ENCODE assay signal across 1 cellular context in the genomic region with DNA sequence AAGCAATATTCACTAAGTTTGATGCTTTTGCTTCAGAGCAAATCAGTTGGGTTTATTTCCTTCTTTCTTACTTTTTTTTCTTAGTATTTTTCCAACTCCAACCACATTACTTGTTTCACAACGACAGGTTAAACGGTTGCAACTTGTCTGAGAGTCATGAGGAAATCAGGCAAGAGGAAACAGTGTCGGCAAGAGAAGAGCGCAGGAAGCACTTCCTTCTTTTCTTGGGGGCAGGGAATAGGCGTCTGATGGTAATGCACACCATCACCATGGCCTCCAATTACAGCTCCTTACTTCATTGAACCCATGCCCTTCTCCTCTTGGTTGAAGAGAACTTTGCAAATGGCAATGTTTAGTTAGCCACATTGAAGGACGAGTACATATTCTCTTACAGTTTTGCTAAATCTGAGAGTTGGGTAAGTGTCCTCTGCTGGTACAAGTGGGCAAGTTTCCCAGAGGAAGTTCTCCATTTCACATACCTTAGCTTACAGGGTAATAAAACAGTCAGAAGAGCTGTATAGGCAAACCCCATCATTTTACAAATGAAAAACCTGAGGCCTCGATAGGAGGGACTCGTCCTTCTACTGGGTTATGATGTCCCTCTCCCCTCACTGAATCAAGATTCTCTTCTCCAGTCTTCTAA.
TF ChIP-seq lines count a peak whose summit lies in the region.

No MANE protein-coding gene starts in this region.

TF ChIP-seq in K562, 482 proteins besides CTCF, POLR2A, EP300 and RAD21 (continued from another document):
- TF ChIP-seq, protein P1, sequence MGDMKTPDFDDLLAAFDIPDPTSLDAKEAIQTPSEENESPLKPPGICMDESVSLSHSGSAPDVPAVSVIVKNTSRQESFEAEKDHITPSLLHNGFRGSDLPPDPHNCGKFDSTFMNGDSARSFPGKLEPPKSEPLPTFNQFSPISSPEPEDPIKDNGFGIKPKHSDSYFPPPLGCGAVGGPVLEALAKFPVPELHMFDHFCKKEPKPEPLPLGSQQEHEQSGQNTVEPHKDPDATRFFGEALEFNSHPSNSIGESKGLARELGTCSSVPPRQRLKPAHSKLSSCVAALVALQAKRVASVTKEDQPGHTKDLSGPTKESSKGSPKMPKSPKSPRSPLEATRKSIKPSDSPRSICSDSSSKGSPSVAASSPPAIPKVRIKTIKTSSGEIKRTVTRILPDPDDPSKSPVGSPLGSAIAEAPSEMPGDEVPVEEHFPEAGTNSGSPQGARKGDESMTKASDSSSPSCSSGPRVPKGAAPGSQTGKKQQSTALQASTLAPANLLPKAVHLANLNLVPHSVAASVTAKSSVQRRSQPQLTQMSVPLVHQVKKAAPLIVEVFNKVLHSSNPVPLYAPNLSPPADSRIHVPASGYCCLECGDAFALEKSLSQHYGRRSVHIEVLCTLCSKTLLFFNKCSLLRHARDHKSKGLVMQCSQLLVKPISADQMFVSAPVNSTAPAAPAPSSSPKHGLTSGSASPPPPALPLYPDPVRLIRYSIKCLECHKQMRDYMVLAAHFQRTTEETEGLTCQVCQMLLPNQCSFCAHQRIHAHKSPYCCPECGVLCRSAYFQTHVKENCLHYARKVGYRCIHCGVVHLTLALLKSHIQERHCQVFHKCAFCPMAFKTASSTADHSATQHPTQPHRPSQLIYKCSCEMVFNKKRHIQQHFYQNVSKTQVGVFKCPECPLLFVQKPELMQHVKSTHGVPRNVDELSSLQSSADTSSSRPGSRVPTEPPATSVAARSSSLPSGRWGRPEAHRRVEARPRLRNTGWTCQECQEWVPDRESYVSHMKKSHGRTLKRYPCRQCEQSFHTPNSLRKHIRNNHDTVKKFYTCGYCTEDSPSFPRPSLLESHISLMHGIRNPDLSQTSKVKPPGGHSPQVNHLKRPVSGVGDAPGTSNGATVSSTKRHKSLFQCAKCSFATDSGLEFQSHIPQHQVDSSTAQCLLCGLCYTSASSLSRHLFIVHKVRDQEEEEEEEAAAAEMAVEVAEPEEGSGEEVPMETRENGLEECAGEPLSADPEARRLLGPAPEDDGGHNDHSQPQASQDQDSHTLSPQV (IDR thresholded peaks at IDR 0.05), result no peak
- TF ChIP-seq, protein P2, sequence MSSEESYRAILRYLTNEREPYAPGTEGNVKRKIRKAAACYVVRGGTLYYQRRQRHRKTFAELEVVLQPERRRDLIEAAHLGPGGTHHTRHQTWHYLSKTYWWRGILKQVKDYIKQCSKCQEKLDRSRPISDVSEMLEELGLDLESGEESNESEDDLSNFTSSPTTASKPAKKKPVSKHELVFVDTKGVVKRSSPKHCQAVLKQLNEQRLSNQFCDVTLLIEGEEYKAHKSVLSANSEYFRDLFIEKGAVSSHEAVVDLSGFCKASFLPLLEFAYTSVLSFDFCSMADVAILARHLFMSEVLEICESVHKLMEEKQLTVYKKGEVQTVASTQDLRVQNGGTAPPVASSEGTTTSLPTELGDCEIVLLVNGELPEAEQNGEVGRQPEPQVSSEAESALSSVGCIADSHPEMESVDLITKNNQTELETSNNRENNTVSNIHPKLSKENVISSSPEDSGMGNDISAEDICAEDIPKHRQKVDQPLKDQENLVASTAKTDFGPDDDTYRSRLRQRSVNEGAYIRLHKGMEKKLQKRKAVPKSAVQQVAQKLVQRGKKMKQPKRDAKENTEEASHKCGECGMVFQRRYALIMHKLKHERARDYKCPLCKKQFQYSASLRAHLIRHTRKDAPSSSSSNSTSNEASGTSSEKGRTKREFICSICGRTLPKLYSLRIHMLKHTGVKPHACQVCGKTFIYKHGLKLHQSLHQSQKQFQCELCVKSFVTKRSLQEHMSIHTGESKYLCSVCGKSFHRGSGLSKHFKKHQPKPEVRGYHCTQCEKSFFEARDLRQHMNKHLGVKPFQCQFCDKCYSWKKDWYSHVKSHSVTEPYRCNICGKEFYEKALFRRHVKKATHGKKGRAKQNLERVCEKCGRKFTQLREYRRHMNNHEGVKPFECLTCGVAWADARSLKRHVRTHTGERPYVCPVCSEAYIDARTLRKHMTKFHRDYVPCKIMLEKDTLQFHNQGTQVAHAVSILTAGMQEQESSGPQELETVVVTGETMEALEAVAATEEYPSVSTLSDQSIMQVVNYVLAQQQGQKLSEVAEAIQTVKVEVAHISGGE (CRISPR knock-in tag; IDR thresholded peaks at IDR 0.05), result peak in 1 of 3 experiments; percentile 33; a peak in 1 of 6 replicates
- TF ChIP-seq, protein P3, sequence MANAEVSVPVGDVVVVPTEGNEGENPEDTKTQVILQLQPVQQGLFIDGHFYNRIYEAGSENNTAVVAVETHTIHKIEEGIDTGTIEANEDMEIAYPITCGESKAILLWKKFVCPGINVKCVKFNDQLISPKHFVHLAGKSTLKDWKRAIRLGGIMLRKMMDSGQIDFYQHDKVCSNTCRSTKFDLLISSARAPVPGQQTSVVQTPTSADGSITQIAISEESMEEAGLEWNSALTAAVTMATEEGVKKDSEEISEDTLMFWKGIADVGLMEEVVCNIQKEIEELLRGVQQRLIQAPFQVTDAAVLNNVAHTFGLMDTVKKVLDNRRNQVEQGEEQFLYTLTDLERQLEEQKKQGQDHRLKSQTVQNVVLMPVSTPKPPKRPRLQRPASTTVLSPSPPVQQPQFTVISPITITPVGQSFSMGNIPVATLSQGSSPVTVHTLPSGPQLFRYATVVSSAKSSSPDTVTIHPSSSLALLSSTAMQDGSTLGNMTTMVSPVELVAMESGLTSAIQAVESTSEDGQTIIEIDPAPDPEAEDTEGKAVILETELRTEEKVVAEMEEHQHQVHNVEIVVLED (CRISPR knock-in tag; IDR thresholded peaks at IDR 0.05), result no peak
- no peak for TF ChIP-seq STAT5B (CRISPR knock-in tag; IDR thresholded peaks at IDR 0.05)
- TF ChIP-seq SPI1 (IDR thresholded peaks at IDR 0.05; ENCODE audit: borderline replicate concordance, low read depth, low read length), result peak; percentile 93
- TF ChIP-seq ZNF79 (CRISPR knock-in tag; IDR thresholded peaks at IDR 0.05; ENCODE audit: low read depth), result no peak
- no peak for TF ChIP-seq BHLHE40 (IDR thresholded peaks at IDR 0.05; ENCODE audit: low read length)
- no peak for TF ChIP-seq CHD4 (IDR thresholded peaks at IDR 0.05; ENCODE audit: insufficient read depth, insufficient replicate concordance, low read depth, low read length, poor library complexity, severe bottlenecking)
- no peak for TF ChIP-seq ZNF124 (CRISPR knock-in tag; IDR thresholded peaks at IDR 0.05)
- no peak for TF ChIP-seq TEAD2 (tag; IDR thresholded peaks at IDR 0.05)
- TF ChIP-seq CBFA2T3 (IDR thresholded peaks at IDR 0.05), result no peak
- no peak for TF ChIP-seq ZNF274 (IDR thresholded peaks at IDR 0.05; ENCODE audit: borderline replicate concordance, low read depth, low read length)
- no peak for TF ChIP-seq MCM5 (IDR thresholded peaks at IDR 0.05; ENCODE audit: low read depth)
- no peak for TF ChIP-seq ATF1 (CRISPR knock-in tag; IDR thresholded peaks at IDR 0.05)
- no peak for TF ChIP-seq ATF1 (tag; IDR thresholded peaks at IDR 0.05)
- 0 out of 2 replicates have a peak, but pooled peaks have one; percentile 51 for TF ChIP-seq CEBPB (tag; IDR thresholded peaks at IDR 0.05)
- TF ChIP-seq NBN (IDR thresholded peaks at IDR 0.05; ENCODE audit: low read depth), result no peak
- TF ChIP-seq, protein P4, sequence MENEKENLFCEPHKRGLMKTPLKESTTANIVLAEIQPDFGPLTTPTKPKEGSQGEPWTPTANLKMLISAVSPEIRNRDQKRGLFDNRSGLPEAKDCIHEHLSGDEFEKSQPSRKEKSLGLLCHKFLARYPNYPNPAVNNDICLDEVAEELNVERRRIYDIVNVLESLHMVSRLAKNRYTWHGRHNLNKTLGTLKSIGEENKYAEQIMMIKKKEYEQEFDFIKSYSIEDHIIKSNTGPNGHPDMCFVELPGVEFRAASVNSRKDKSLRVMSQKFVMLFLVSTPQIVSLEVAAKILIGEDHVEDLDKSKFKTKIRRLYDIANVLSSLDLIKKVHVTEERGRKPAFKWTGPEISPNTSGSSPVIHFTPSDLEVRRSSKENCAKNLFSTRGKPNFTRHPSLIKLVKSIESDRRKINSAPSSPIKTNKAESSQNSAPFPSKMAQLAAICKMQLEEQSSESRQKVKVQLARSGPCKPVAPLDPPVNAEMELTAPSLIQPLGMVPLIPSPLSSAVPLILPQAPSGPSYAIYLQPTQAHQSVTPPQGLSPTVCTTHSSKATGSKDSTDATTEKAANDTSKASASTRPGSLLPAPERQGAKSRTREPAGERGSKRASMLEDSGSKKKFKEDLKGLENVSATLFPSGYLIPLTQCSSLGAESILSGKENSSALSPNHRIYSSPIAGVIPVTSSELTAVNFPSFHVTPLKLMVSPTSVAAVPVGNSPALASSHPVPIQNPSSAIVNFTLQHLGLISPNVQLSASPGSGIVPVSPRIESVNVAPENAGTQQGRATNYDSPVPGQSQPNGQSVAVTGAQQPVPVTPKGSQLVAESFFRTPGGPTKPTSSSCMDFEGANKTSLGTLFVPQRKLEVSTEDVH (IDR thresholded peaks at IDR 0.05; ENCODE audit: low read depth, partially characterized antibody), result no peak
- TF ChIP-seq, protein P5, sequence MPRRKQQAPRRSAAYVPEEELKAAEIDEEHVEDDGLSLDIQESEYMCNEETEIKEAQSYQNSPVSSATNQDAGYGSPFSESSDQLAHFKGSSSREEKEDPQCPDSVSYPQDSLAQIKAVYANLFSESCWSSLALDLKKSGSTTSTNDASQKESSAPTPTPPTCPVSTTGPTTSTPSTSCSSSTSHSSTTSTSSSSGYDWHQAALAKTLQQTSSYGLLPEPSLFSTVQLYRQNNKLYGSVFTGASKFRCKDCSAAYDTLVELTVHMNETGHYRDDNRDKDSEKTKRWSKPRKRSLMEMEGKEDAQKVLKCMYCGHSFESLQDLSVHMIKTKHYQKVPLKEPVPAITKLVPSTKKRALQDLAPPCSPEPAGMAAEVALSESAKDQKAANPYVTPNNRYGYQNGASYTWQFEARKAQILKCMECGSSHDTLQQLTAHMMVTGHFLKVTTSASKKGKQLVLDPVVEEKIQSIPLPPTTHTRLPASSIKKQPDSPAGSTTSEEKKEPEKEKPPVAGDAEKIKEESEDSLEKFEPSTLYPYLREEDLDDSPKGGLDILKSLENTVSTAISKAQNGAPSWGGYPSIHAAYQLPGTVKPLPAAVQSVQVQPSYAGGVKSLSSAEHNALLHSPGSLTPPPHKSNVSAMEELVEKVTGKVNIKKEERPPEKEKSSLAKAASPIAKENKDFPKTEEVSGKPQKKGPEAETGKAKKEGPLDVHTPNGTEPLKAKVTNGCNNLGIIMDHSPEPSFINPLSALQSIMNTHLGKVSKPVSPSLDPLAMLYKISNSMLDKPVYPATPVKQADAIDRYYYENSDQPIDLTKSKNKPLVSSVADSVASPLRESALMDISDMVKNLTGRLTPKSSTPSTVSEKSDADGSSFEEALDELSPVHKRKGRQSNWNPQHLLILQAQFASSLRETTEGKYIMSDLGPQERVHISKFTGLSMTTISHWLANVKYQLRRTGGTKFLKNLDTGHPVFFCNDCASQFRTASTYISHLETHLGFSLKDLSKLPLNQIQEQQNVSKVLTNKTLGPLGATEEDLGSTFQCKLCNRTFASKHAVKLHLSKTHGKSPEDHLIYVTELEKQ (CRISPR knock-in tag; IDR thresholded peaks at IDR 0.05), result no peak
- TF ChIP-seq NCOA6 (IDR thresholded peaks at IDR 0.05), result no peak
- TF ChIP-seq ZKSCAN3 (CRISPR knock-in tag; IDR thresholded peaks at IDR 0.05), result no peak
- TF ChIP-seq, protein P6, sequence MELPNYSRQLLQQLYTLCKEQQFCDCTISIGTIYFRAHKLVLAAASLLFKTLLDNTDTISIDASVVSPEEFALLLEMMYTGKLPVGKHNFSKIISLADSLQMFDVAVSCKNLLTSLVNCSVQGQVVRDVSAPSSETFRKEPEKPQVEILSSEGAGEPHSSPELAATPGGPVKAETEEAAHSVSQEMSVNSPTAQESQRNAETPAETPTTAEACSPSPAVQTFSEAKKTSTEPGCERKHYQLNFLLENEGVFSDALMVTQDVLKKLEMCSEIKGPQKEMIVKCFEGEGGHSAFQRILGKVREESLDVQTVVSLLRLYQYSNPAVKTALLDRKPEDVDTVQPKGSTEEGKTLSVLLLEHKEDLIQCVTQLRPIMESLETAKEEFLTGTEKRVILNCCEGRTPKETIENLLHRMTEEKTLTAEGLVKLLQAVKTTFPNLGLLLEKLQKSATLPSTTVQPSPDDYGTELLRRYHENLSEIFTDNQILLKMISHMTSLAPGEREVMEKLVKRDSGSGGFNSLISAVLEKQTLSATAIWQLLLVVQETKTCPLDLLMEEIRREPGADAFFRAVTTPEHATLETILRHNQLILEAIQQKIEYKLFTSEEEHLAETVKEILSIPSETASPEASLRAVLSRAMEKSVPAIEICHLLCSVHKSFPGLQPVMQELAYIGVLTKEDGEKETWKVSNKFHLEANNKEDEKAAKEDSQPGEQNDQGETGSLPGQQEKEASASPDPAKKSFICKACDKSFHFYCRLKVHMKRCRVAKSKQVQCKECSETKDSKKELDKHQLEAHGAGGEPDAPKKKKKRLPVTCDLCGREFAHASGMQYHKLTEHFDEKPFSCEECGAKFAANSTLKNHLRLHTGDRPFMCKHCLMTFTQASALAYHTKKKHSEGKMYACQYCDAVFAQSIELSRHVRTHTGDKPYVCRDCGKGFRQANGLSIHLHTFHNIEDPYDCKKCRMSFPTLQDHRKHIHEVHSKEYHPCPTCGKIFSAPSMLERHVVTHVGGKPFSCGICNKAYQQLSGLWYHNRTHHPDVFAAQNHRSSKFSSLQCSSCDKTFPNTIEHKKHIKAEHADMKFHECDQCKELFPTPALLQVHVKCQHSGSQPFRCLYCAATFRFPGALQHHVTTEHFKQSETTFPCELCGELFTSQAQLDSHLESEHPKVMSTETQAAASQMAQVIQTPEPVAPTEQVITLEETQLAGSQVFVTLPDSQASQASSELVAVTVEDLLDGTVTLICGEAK (IDR thresholded peaks at IDR 0.05), result 0 out of 2 replicates have a peak, but pooled peaks have one; percentile 33
- TF ChIP-seq, protein P6 (CRISPR knock-in tag; IDR thresholded peaks at IDR 0.05), result no peak
- TF ChIP-seq BACH1 (tag; IDR thresholded peaks at IDR 0.05), result peak; percentile 20; the same call in 1 of the 2 replicates
- TF ChIP-seq ETV6 (IDR thresholded peaks at IDR 0.05; ENCODE audit: borderline replicate concordance in 1 of 2, low read depth in 2 of 2, low read length in 1 of 2), result peak; percentile 54 to 88; a peak in 3 of 4 replicates
- no peak for TF ChIP-seq ETV6 (CRISPR knock-in tag; IDR thresholded peaks at IDR 0.05; ENCODE audit: borderline replicate concordance)
